In genomic region chr6:116253505-116254296, GRCh38 we compare ENCODE assay signal across 1 cellular context.
A peak's percentile ranks its signal among the peaks of the same experiment; 100 is the strongest.
TF ChIP-seq lines count a peak whose summit lies in the region.

TSS of gene TSPYL4 (minus strand) at chr6:116254075. CDS start at chr6:116254008, 67 bp downstream.

TF ChIP-seq in HepG2, 621 proteins besides CTCF, POLR2A, EP300 and RAD21 (continued from another document and continues in another):
- TF ChIP-seq, protein P1, sequence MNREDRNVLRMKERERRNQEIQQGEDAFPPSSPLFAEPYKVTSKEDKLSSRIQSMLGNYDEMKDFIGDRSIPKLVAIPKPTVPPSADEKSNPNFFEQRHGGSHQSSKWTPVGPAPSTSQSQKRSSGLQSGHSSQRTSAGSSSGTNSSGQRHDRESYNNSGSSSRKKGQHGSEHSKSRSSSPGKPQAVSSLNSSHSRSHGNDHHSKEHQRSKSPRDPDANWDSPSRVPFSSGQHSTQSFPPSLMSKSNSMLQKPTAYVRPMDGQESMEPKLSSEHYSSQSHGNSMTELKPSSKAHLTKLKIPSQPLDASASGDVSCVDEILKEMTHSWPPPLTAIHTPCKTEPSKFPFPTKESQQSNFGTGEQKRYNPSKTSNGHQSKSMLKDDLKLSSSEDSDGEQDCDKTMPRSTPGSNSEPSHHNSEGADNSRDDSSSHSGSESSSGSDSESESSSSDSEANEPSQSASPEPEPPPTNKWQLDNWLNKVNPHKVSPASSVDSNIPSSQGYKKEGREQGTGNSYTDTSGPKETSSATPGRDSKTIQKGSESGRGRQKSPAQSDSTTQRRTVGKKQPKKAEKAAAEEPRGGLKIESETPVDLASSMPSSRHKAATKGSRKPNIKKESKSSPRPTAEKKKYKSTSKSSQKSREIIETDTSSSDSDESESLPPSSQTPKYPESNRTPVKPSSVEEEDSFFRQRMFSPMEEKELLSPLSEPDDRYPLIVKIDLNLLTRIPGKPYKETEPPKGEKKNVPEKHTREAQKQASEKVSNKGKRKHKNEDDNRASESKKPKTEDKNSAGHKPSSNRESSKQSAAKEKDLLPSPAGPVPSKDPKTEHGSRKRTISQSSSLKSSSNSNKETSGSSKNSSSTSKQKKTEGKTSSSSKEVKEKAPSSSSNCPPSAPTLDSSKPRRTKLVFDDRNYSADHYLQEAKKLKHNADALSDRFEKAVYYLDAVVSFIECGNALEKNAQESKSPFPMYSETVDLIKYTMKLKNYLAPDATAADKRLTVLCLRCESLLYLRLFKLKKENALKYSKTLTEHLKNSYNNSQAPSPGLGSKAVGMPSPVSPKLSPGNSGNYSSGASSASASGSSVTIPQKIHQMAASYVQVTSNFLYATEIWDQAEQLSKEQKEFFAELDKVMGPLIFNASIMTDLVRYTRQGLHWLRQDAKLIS (CRISPR knock-in tag; IDR thresholded peaks at IDR 0.05), result no peak
- TF ChIP-seq ISL2 (CRISPR knock-in tag; IDR thresholded peaks at IDR 0.05) (0 out of 2 replicates have a peak, but pooled peaks have one; percentile 49), MAFK (conservative IDR thresholded peaks at IDR 0.05 in 1 of 2, IDR thresholded peaks at IDR 0.05 in 1 of 2; ENCODE audit: low read length in 2 of 2) (no peak), ZNF432 (CRISPR knock-in tag; IDR thresholded peaks at IDR 0.05; ENCODE audit: borderline replicate concordance) (no peak), MAZ (IDR thresholded peaks at IDR 0.05; ENCODE audit: borderline replicate concordance, low read depth, low read length) (0 out of 2 replicates have a peak, but pooled peaks have one; percentile 23), MAZ (CRISPR knock-in tag; IDR thresholded peaks at IDR 0.05; ENCODE audit: low read depth) (no peak; the same call in 1 of the 2 replicates), ZNF225 (CRISPR knock-in tag; IDR thresholded peaks at IDR 0.05) (peak; percentile 79; the same call in 1 of the 2 replicates), ZFAT (CRISPR knock-in tag; conservative IDR thresholded peaks at IDR 0.05) (no peak), IKZF4 (CRISPR knock-in tag; IDR thresholded peaks at IDR 0.05; ENCODE audit: borderline replicate concordance, low read depth, not compliant biosample characterization) (peak; percentile 88), MLLT10 (CRISPR knock-in tag; IDR thresholded peaks at IDR 0.05) (no peak), GABPA (IDR thresholded peaks at IDR 0.05; ENCODE audit: low read depth, low read length) (no peak; the same call in 1 of the 2 replicates), GABPA (CRISPR knock-in tag; IDR thresholded peaks at IDR 0.05; ENCODE audit: low read depth) (peak; percentile 82), ZNF350 (CRISPR knock-in tag; IDR thresholded peaks at IDR 0.05; ENCODE audit: borderline replicate concordance, low read depth) (peak; percentile 60; the same call in 1 of the 2 replicates), HINFP (CRISPR knock-in tag; IDR thresholded peaks at IDR 0.05; ENCODE audit: low read depth) (peak; percentile 52; the same call in 1 of the 2 replicates), POLR2AphosphoS5 (IDR thresholded peaks at IDR 0.05; ENCODE audit: low read depth, low read length) (peak; percentile 96), HNRNPK (IDR thresholded peaks at IDR 0.05; ENCODE audit: low read depth, low read length, poor library complexity, severe bottlenecking) (no peak), RELA (CRISPR knock-in tag; IDR thresholded peaks at IDR 0.05) (0 out of 2 replicates have a peak, but pooled peaks have one; percentile 1), ESRRA (CRISPR knock-in tag; IDR thresholded peaks at IDR 0.05; ENCODE audit: low read depth) (no peak; the same call in 1 of the 2 replicates), ZFP90 (CRISPR knock-in tag; IDR thresholded peaks at IDR 0.05; ENCODE audit: borderline replicate concordance) (peak; percentile 57; the same call in 1 of the 2 replicates), AGO1 (IDR thresholded peaks at IDR 0.05; ENCODE audit: low read depth, low read length, poor library complexity, severe bottlenecking) (peak; percentile 76), PCBP1 (IDR thresholded peaks at IDR 0.05; ENCODE audit: borderline replicate concordance, low read depth, low read length) (no peak), TRIM24 (CRISPR knock-in tag; IDR thresholded peaks at IDR 0.05) (no peak), ZNF724P (CRISPR knock-in tag; IDR thresholded peaks at IDR 0.05; ENCODE audit: borderline replicate concordance) (no peak), XRCC5 (optimal IDR thresholded peaks at IDR 0.05; ENCODE audit: low read length) (peak; percentile 70), DPF2 (CRISPR knock-in tag; IDR thresholded peaks at IDR 0.05; ENCODE audit: borderline replicate concordance, low read depth) (no peak), ZNF878 (CRISPR knock-in tag; IDR thresholded peaks at IDR 0.05) (no peak), MZF1 (CRISPR knock-in tag; IDR thresholded peaks at IDR 0.05; ENCODE audit: borderline replicate concordance) (peak; percentile 89; the same call in 1 of the 2 replicates), NRL (CRISPR knock-in tag; IDR thresholded peaks at IDR 0.05; ENCODE audit: borderline replicate concordance) (peak; percentile 77), NFIB (CRISPR knock-in tag; IDR thresholded peaks at IDR 0.05; ENCODE audit: borderline replicate concordance) (no peak), ZNF761 (CRISPR knock-in tag; conservative IDR thresholded peaks at IDR 0.05) (peak; percentile 90), CAMTA2 (CRISPR knock-in tag; IDR thresholded peaks at IDR 0.05; ENCODE audit: borderline replicate concordance) (no peak), LCORL (IDR thresholded peaks at IDR 0.05) (no peak), LCORL (CRISPR knock-in tag; IDR thresholded peaks at IDR 0.05) (peak; percentile 69), CCAR2 (optimal IDR thresholded peaks at IDR 0.05; ENCODE audit: low read depth, low read length) (no peak), ZNF607 (CRISPR knock-in tag; IDR thresholded peaks at IDR 0.05; ENCODE audit: borderline replicate concordance) (peak; percentile 26; the same call in 1 of the 2 replicates), ZNF792 (CRISPR knock-in tag; IDR thresholded peaks at IDR 0.05) (peak; percentile 45), ZBTB39 (CRISPR knock-in tag; IDR thresholded peaks at IDR 0.05) (peak; percentile 63; the same call in 1 of the 2 replicates), ASH2L (IDR thresholded peaks at IDR 0.05; ENCODE audit: insufficient read length, low read depth, low read length) (peak; percentile 91), ZNF562 (CRISPR knock-in tag; IDR thresholded peaks at IDR 0.05; ENCODE audit: borderline replicate concordance) (no peak), CREBL2 (CRISPR knock-in tag; IDR thresholded peaks at IDR 0.05; ENCODE audit: borderline replicate concordance) (no peak), MEIS2 (CRISPR knock-in tag; IDR thresholded peaks at IDR 0.05) (peak; percentile 51; the same call in 1 of the 2 replicates), ISX (CRISPR knock-in tag; conservative IDR thresholded peaks at IDR 0.05) (no peak), SATB2 (CRISPR knock-in tag; IDR thresholded peaks at IDR 0.05) (no peak)
- TF ChIP-seq, protein P2, sequence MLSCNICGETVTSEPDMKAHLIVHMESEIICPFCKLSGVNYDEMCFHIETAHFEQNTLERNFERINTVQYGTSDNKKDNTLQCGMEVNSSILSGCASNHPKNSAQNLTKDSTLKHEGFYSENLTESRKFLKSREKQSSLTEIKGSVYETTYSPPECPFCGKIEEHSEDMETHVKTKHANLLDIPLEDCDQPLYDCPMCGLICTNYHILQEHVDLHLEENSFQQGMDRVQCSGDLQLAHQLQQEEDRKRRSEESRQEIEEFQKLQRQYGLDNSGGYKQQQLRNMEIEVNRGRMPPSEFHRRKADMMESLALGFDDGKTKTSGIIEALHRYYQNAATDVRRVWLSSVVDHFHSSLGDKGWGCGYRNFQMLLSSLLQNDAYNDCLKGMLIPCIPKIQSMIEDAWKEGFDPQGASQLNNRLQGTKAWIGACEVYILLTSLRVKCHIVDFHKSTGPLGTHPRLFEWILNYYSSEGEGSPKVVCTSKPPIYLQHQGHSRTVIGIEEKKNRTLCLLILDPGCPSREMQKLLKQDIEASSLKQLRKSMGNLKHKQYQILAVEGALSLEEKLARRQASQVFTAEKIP (CRISPR knock-in tag; IDR thresholded peaks at IDR 0.05; ENCODE audit: borderline replicate concordance), result no peak
- TF ChIP-seq, protein P3, sequence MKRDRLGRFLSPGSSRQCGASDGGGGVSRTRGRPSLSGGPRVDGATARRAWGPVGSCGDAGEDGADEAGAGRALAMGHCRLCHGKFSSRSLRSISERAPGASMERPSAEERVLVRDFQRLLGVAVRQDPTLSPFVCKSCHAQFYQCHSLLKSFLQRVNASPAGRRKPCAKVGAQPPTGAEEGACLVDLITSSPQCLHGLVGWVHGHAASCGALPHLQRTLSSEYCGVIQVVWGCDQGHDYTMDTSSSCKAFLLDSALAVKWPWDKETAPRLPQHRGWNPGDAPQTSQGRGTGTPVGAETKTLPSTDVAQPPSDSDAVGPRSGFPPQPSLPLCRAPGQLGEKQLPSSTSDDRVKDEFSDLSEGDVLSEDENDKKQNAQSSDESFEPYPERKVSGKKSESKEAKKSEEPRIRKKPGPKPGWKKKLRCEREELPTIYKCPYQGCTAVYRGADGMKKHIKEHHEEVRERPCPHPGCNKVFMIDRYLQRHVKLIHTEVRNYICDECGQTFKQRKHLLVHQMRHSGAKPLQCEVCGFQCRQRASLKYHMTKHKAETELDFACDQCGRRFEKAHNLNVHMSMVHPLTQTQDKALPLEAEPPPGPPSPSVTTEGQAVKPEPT (CRISPR knock-in tag; IDR thresholded peaks at IDR 0.05; ENCODE audit: low read depth), result no peak
- TF ChIP-seq, protein P4, sequence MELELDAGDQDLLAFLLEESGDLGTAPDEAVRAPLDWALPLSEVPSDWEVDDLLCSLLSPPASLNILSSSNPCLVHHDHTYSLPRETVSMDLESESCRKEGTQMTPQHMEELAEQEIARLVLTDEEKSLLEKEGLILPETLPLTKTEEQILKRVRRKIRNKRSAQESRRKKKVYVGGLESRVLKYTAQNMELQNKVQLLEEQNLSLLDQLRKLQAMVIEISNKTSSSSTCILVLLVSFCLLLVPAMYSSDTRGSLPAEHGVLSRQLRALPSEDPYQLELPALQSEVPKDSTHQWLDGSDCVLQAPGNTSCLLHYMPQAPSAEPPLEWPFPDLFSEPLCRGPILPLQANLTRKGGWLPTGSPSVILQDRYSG (CRISPR knock-in tag; IDR thresholded peaks at IDR 0.05), result no peak
- TF ChIP-seq, protein P5, sequence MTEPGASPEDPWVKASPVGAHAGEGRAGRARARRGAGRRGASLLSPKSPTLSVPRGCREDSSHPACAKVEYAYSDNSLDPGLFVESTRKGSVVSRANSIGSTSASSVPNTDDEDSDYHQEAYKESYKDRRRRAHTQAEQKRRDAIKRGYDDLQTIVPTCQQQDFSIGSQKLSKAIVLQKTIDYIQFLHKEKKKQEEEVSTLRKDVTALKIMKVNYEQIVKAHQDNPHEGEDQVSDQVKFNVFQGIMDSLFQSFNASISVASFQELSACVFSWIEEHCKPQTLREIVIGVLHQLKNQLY (CRISPR knock-in tag; IDR thresholded peaks at IDR 0.05), result 0 out of 2 replicates have a peak, but pooled peaks have one; percentile 14
- TF ChIP-seq, protein P6, sequence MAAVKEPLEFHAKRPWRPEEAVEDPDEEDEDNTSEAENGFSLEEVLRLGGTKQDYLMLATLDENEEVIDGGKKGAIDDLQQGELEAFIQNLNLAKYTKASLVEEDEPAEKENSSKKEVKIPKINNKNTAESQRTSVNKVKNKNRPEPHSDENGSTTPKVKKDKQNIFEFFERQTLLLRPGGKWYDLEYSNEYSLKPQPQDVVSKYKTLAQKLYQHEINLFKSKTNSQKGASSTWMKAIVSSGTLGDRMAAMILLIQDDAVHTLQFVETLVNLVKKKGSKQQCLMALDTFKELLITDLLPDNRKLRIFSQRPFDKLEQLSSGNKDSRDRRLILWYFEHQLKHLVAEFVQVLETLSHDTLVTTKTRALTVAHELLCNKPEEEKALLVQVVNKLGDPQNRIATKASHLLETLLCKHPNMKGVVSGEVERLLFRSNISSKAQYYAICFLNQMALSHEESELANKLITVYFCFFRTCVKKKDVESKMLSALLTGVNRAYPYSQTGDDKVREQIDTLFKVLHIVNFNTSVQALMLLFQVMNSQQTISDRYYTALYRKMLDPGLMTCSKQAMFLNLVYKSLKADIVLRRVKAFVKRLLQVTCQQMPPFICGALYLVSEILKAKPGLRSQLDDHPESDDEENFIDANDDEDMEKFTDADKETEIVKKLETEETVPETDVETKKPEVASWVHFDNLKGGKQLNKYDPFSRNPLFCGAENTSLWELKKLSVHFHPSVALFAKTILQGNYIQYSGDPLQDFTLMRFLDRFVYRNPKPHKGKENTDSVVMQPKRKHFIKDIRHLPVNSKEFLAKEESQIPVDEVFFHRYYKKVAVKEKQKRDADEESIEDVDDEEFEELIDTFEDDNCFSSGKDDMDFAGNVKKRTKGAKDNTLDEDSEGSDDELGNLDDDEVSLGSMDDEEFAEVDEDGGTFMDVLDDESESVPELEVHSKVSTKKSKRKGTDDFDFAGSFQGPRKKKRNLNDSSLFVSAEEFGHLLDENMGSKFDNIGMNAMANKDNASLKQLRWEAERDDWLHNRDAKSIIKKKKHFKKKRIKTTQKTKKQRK (IDR thresholded peaks at IDR 0.05; ENCODE audit: low read length), result no peak
